8 cellular contexts compared by ENCODE assay signal in the genomic region with DNA sequence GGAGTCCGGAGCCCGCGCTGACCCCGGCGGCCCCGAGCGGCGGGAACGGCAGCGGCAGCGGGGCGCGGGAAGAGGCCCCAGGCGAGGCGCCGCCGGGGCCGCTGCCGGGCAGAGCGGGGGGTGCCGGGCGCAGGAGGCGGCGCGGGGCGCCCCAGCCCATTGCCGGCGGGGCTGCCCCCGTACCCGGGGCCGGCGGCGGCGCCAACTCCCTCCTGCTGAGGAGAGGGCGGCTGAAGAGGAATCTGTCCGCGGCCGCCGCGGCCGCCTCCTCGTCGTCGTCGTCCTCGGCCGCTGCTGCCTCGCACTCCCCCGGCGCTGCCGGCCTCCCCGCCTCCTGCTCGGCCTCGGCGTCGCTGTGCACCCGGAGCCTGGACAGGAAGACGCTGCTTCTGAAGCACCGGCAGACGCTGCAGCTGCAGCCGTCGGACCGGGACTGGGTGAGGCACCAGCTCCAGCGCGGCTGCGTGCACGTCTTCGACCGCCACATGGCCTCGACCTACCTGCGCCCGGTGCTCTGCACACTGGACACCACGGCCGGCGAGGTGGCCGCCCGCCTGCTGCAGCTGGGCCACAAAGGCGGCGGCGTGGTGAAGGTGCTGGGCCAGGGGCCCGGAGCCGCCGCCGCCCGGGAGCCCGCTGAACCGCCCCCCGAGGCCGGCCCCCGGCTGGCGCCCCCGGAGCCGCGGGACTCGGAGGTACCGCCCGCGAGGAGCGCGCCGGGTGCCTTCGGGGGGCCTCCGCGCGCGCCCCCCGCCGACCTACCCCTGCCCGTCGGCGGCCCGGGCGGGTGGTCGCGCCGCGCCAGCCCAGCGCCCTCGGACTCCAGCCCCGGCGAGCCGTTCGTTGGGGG. TPM values are rescaled to one million over a fixed set of nuclear protein-coding genes. Genes with fewer than 3 reads are reported as not detected.
DNase-seq lines count a peak whose midpoint lies in the region; ATAC-seq, FAIRE-seq and TF ChIP-seq lines count a peak whose summit lies in the region.

No MANE protein-coding gene starts in this region.

- WGBS in K562 (ENCODE audit: insufficient coverage, low coverage, missing lambda C conversion rate): 3% methylated on average over 11 of the region's 123 CpGs

- no peak for TF ChIP-seq CTCF in K562 (IDR thresholded peaks at IDR 0.05 in 2 of 3, conservative IDR thresholded peaks at IDR 0.05 in 1 of 3; ENCODE audit: insufficient read depth in 2 of 3, low read depth in 1 of 3, low read length in 3 of 3)

- H3K27me3 ChIP-seq in K562 (ENCODE audit: control insufficient read depth in 2 of 2, insufficient read depth in 2 of 2, low read length in 2 of 2) (no peaks in the 10 kb centered on the region), iPS-15b (ENCODE audit: control insufficient read depth, insufficient read depth, low read length) (no peaks in the 10 kb centered on the region), skeletal muscle tissue (ENCODE audit: control insufficient read depth in 3 of 3, insufficient read depth in 3 of 3, low read length in 3 of 3) (no peaks in the 10 kb centered on the region)

- CTCF ChIA-PET in K562 (lab: Yijun Ruan, JAX; ENCODE audit: low intra/inter-chr PET ratio): interaction anchor here (0.7 to 1.0 kb wide), 2 partner anchors 132 to 243 kb away, joined by 3 read pairs; no protein-coding TSS in a partner anchor

- H3K9ac ChIP-seq in K562 (ENCODE audit: insufficient read depth in 1 of 2, low read depth in 2 of 2, low read length in 2 of 2) (peak overlapping the region; percentile 44 to 95; a peak in 3 of 4 replicates), iPS-15b (ENCODE audit: low read depth, low read length) (peak overlapping the region; percentile 62), skeletal muscle tissue (ENCODE audit: low read depth in 1 of 3, low read length in 3 of 3) (peak overlapping the region; percentile 51 to 70 (median 65))

- ATAC-seq in GM21529 (IDR thresholded peaks at IDR 0.05; ENCODE audit: unreplicated experiment) (peak; percentile 30), K562 (peak; percentile 1; the same call in 2 of the 3 replicates)

- peak overlapping the region; percentile 45; the same call in 1 of the 2 replicates for H3K4me2 ChIP-seq in K562 (ENCODE audit: insufficient read depth, low read length)

- no peak for FAIRE-seq in K562 (lab: Jason Lieb, UNC)

- peak overlapping the region; percentile 14; the same call in 1 of the 2 replicates for H2AFZ ChIP-seq in K562 (ENCODE audit: low read depth, low read length)

- H3K4me1 ChIP-seq in K562 (replicated peaks in 1 of 2; ENCODE audit: control insufficient read depth in 2 of 2, insufficient read depth in 2 of 2, low read length in 2 of 2) (peaks cover 8 to 14% of the 10 kb centered on the region in 2 experiments; a peak in 4 of 5 replicates), iPS-15b (ENCODE audit: control insufficient read depth, insufficient read depth, low read length) (peaks cover 11% of the 10 kb centered on the region), skeletal muscle tissue (ENCODE audit: control insufficient read depth in 3 of 3, insufficient read depth in 3 of 3, low read length in 3 of 3) (peaks cover 10 to 21% (median 11%) of the 10 kb centered on the region in 3 donors)

- no peak for TF ChIP-seq POLR2A in K562 (conservative IDR thresholded peaks at IDR 0.05)

- H3K4me3 ChIP-seq in K562 (peak overlapping the region; percentile 57), iPS-15b (ENCODE audit: low read depth, low read length) (peak overlapping the region; percentile 71), skeletal muscle tissue (ENCODE audit: low read length in 3 of 3) (peak overlapping the region; percentile 72 to 79 (median 78))

- H3K79me2 ChIP-seq in K562 (ENCODE audit: control insufficient read depth, insufficient read depth, low read length): peaks cover 48% of the 10 kb centered on the region

- H3K27ac ChIP-seq in K562 (ENCODE audit: extremely low read depth, low read depth, low read length) (peak overlapping the region; percentile 91; the same call in 1 of the 3 replicates), skeletal muscle tissue (ENCODE audit: low read depth, low read length) (peak overlapping the region; percentile 38)

- H3K36me3 ChIP-seq in K562 (ENCODE audit: control insufficient read depth, insufficient read depth, low read length): no peaks in the 10 kb centered on the region
- no peaks in the 10 kb centered on the region for H3K36me3 ChIP-seq in iPS-15b (ENCODE audit: control insufficient read depth, insufficient read depth, low read length)
- no peaks in the 10 kb centered on the region for H3K36me3 ChIP-seq in skeletal muscle tissue (ENCODE audit: control insufficient read depth in 3 of 3, insufficient read depth in 3 of 3, low read length in 3 of 3)

- DNase-seq in EL (peak; percentile 65), HuH-7.5 (ENCODE audit: low spot score) (peak; percentile 43), T-helper 9 cell (peak; percentile 43), K562 (ENCODE audit: extremely low read depth in 1 of 4, low spot score in 3 of 4) (peak; percentile 37 to 45 (median 43)), cerebellar nuclear complex (lab: John Stamatoyannopoulos, UW) (no peak)

- no peak for TF ChIP-seq RAD21 in K562 (CRISPR knock-in tag; conservative IDR thresholded peaks at IDR 0.05 in 1 of 2, IDR thresholded peaks at IDR 0.05 in 1 of 2)

- in situ Hi-C loops in K562 (cut with MboI): loop anchor here (10.0 kb wide), 1 partner anchor 239 kb away; no protein-coding TSS in a partner anchor

- BruUV-seq in K562 (replicated peaks; lab: Mats Ljungman, UMichigan): no TSS peak

- H3K9me3 ChIP-seq in K562 (replicated peaks; ENCODE audit: control insufficient read depth, insufficient read depth, low read depth, low read length): no peaks in the 10 kb centered on the region
- H3K9me3 ChIP-seq in iPS-15b (ENCODE audit: control insufficient read depth, insufficient read depth, low read length): no peaks in the 10 kb centered on the region
- H3K9me3 ChIP-seq in skeletal muscle tissue (ENCODE audit: control insufficient read depth in 3 of 3, low read length in 3 of 3): no peaks in the 10 kb centered on the region

- POLR2A ChIA-PET in K562 (lab: Yijun Ruan, JAX): interaction anchor here (0.9 to 1.6 kb wide), 3 partner anchors 25 to 135 kb away, joined by 3 to 6 read pairs (median 4); no protein-coding TSS in a partner anchor

- peaks cover 22% of the 10 kb centered on the region for H4K20me1 ChIP-seq in K562 (replicated peaks; ENCODE audit: control insufficient read depth, insufficient read depth, low read length)

- no peaks in the 10 kb centered on the region for H3K9me1 ChIP-seq in K562 (ENCODE audit: control insufficient read depth, insufficient read depth, low read length)

- intact Hi-C loops in K562 (cut with micrococcal nuclease): loop anchor here (1.0 to 10.0 kb wide), 7 partner anchors 61 to 269 kb away; no protein-coding TSS in a partner anchor

- no peak for TF ChIP-seq EP300 in K562 (IDR thresholded peaks at IDR 0.05; ENCODE audit: low read length)

TF ChIP-seq in K562, 482 proteins besides CTCF, POLR2A, EP300 and RAD21 (continues in another document):
- TF ChIP-seq, protein P1, sequence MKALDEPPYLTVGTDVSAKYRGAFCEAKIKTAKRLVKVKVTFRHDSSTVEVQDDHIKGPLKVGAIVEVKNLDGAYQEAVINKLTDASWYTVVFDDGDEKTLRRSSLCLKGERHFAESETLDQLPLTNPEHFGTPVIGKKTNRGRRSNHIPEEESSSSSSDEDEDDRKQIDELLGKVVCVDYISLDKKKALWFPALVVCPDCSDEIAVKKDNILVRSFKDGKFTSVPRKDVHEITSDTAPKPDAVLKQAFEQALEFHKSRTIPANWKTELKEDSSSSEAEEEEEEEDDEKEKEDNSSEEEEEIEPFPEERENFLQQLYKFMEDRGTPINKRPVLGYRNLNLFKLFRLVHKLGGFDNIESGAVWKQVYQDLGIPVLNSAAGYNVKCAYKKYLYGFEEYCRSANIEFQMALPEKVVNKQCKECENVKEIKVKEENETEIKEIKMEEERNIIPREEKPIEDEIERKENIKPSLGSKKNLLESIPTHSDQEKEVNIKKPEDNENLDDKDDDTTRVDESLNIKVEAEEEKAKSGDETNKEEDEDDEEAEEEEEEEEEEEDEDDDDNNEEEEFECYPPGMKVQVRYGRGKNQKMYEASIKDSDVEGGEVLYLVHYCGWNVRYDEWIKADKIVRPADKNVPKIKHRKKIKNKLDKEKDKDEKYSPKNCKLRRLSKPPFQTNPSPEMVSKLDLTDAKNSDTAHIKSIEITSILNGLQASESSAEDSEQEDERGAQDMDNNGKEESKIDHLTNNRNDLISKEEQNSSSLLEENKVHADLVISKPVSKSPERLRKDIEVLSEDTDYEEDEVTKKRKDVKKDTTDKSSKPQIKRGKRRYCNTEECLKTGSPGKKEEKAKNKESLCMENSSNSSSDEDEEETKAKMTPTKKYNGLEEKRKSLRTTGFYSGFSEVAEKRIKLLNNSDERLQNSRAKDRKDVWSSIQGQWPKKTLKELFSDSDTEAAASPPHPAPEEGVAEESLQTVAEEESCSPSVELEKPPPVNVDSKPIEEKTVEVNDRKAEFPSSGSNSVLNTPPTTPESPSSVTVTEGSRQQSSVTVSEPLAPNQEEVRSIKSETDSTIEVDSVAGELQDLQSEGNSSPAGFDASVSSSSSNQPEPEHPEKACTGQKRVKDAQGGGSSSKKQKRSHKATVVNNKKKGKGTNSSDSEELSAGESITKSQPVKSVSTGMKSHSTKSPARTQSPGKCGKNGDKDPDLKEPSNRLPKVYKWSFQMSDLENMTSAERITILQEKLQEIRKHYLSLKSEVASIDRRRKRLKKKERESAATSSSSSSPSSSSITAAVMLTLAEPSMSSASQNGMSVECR (CRISPR knock-in tag; IDR thresholded peaks at IDR 0.05): peak; percentile 28; the same call in 1 of the 2 replicates
- TF ChIP-seq GABPA (tag; conservative IDR thresholded peaks at IDR 0.05; ENCODE audit: low read depth) (peak; percentile 41), ZBTB17 (CRISPR knock-in tag; IDR thresholded peaks at IDR 0.05) (no peak)

RNA-seq across cellular contexts. Expression of a gene that starts 0.7 kb away (rescaled TPM):
- 30.9 and 39.4 TPM in 2 replicates for total RNA-seq in K562 (2011; cell fraction: chromatin; rRNA removed; ENCODE audit: low replicate concordance)
- total RNA-seq in K562 (2011; cell fraction: nucleolus; rRNA removed): 13.0 and 15.7 TPM in 2 replicates
- total RNA-seq in K562 (2011; cell fraction: nucleoplasm; rRNA removed): 12.4 and 12.5 TPM in 2 replicates
- total RNA-seq in K562 (2014; rRNA removed) (4.9 and 5.8 TPM in 2 replicates), K562 (2014; rRNA removed; fragmentation: Illumina TruSeq; extraction: Trizol) (4.5 and 4.6 TPM in 2 replicates), K562 (2015; rRNA removed; fragmentation: Illumina TruSeq; extraction: Trizol) (4.5 and 5.9 TPM in 2 replicates), K562 (2021) (7.6 and 9.0 TPM in 2 replicates), skeletal muscle tissue (11.5 TPM)
- polyA plus RNA-seq in K562 (2011; rRNA removed) (3.4 and 6.0 TPM in 2 replicates), K562 (2014; fragmentation: Illumina TruSeq; extraction: Trizol) (4.8 and 7.2 TPM in 2 replicates), K562 (2014; fragmentation: Nextera tagmentation; extraction: Ambion mirVana) (under 1 TPM; 0.56 TPM), K562 (2014; rRNA removed) (2.6 and 2.8 TPM in 2 replicates)
- polyA plus RNA-seq in K562 (2011; cell fraction: cytosol; rRNA removed): 3.4 and 4.6 TPM in 2 replicates
- 5.6 and 7.3 TPM in 2 replicates for polyA plus RNA-seq in K562 (2011; cell fraction: nucleus; rRNA removed)
- polyA plus RNA-seq in K562 (2012): 5.3 and 5.6 TPM in 2 replicates
- 20.7 and 42.8 TPM in 2 replicates for polyA minus RNA-seq in K562 (2011; rRNA and poly(A)+ RNA removed)
- polyA minus RNA-seq in K562 (2011; cell fraction: cytosol; rRNA and poly(A)+ RNA removed): 11.4 and 14.5 TPM in 2 replicates
- 10.1 and 27.2 TPM in 2 replicates for polyA minus RNA-seq in K562 (2011; cell fraction: nucleus; rRNA and poly(A)+ RNA removed)

Comparison
In these comparisons a context has a peak if more than half of its experiments do, and no peak if none do; other contexts are left out.
1. DNase-seq: peak in EL (single experiment), HuH-7.5 (single experiment), T-helper 9 cell (single experiment) and K562 (4 of 4); none in cerebellar nuclear complex (0 of 2).
2. Peak in every context shown above with its lines, with median percentiles within 50 percentile points of each other: H3K4me3 ChIP-seq and H3K9ac ChIP-seq.